ENCODE assay signal across 8 cellular contexts in genomic region chr9:35161713-35162604, GRCh38. TPM values are rescaled to one million over a fixed set of nuclear protein-coding genes. Genes with fewer than 3 reads are reported as not detected.
A peak's percentile ranks its signal among the peaks of the same experiment; 100 is the strongest.
DNase-seq lines count a peak whose midpoint lies in the region; ATAC-seq and TF ChIP-seq lines count a peak whose summit lies in the region.

Gene UNC13B, plus strand, starts transcription at chr9:35162009. Its CDS starts 275 bp downstream, at chr9:35162284.

- H3K36me3 ChIP-seq in BLaER1: no peaks in the 10 kb centered on the region
- H3K36me3 ChIP-seq in HUES6 (ENCODE audit: control insufficient read depth, insufficient read depth, low read length): no peaks in the 10 kb centered on the region
- no peaks in the 10 kb centered on the region for H3K36me3 ChIP-seq in PC-3 (ENCODE audit: low read depth, low read length)
- no peaks in the 10 kb centered on the region for H3K36me3 ChIP-seq in mucosa of rectum (ENCODE audit: control insufficient read depth in 2 of 2, insufficient read depth in 2 of 2, low read length in 2 of 2)

- peak; percentile 61 for ATAC-seq in GM19463 (IDR thresholded peaks at IDR 0.05; ENCODE audit: unreplicated experiment)
- peak; percentile 95 for ATAC-seq in PC-3
- ATAC-seq in activated T-cell treated with anti-CD3 and anti-CD28 coated beads, Interleukin-2, amount 50 U/mL, for 72 hours (replicated peaks in 1 of 2): peak; percentile 89 to 91
- ATAC-seq in esophagus mucosa: peak; percentile 99

- intact Hi-C loops in PC-3 (cut with micrococcal nuclease): loop anchor here (1.0 to 10.0 kb wide), 4 partner anchors 15 to 313 kb away; no protein-coding TSS in a partner anchor

- no peaks in the 10 kb centered on the region for H3K9me3 Mint-ChIP-seq in activated T-cell treated with anti-CD3 and anti-CD28 coated beads, Interleukin-2, amount 50 U/mL, for 72 hours

- H3K4me1 ChIP-seq in BLaER1: peaks cover 36% of the 10 kb centered on the region
- H3K4me1 ChIP-seq in HUES6 (ENCODE audit: control insufficient read depth, insufficient read depth, low read length): peaks cover 27% of the 10 kb centered on the region
- peaks cover 21% of the 10 kb centered on the region for H3K4me1 ChIP-seq in PC-3 (ENCODE audit: insufficient read depth, low read length)
- peaks cover 0 to 18% of the 10 kb centered on the region in 2 donors for H3K4me1 ChIP-seq in mucosa of rectum (ENCODE audit: control insufficient read depth in 2 of 2, insufficient read depth in 2 of 2, low read length in 2 of 2)

- H3K9me3 ChIP-seq in BLaER1: peaks cover 11% of the 10 kb centered on the region; the same call in 1 of the 2 replicates
- H3K9me3 ChIP-seq in HUES6 (ENCODE audit: control insufficient read depth, insufficient read depth, low read depth, low read length): no peaks in the 10 kb centered on the region
- no peaks in the 10 kb centered on the region for H3K9me3 ChIP-seq in PC-3 (ENCODE audit: low read length)
- no peaks in the 10 kb centered on the region for H3K9me3 ChIP-seq in mucosa of rectum (ENCODE audit: control insufficient read depth in 2 of 2, low read length in 2 of 2)

- peak within 1 kb of the TSS; percentile 92 to 94 for H3K4me3 Mint-ChIP-seq in activated T-cell treated with anti-CD3 and anti-CD28 coated beads, Interleukin-2, amount 50 U/mL, for 72 hours

- DNase-seq in PC-3: peak; percentile 87
- peak; percentile 75 to 78 for DNase-seq in activated T-cell treated with anti-CD3 and anti-CD28 coated beads, Interleukin-2, amount 50 U/mL, for 72 hours
- peak; percentile 52 for DNase-seq in stimulated activated CD8-positive, alpha-beta memory T cell treated with anti-CD3 and anti-CD28 coated beads, Interleukin-4, amount 100 ng/mL, for 24 hours (ENCODE audit: low read depth)

- CTCF ChIA-PET in PC-3 (lab: Charles Lee): interaction anchor here (0.6 to 1.2 kb wide), 5 partner anchors 46 to 299 kb away, joined by 3 to 13 read pairs (median 5); partner anchors contain the start of gene ATOSB

- POLR2A ChIA-PET in PC-3 (lab: Charles Lee; ENCODE audit: unreplicated experiment): interaction anchor here (0.6 to 0.7 kb wide), 5 partner anchors 51 to 461 kb away, joined by 3 to 7 read pairs (median 4); no protein-coding TSS in a partner anchor

- H3F3A ChIP-seq in PC-3 (ENCODE audit: low read length, unreplicated experiment): no peaks in the 10 kb centered on the region

- H3K4me3 ChIP-seq in BLaER1: peak within 1 kb of the TSS; percentile 84
- peak within 1 kb of the TSS; percentile 89 for H3K4me3 ChIP-seq in HUES6 (ENCODE audit: low read depth, low read length)
- H3K4me3 ChIP-seq in PC-3 (ENCODE audit: low read length): peak within 1 kb of the TSS; percentile 79
- peak within 1 kb of the TSS; percentile 93 to 94 for H3K4me3 ChIP-seq in mucosa of rectum (ENCODE audit: low read length in 2 of 2)

- H3K27me3 Mint-ChIP-seq in activated T-cell treated with anti-CD3 and anti-CD28 coated beads, Interleukin-2, amount 50 U/mL, for 72 hours (ENCODE audit: low read depth): peaks cover 15% of the 10 kb centered on the region

- H3K27me3 ChIP-seq in BLaER1 (peaks cover 13% of the 10 kb centered on the region; the same call in 1 of the 2 replicates), HUES6 (ENCODE audit: control insufficient read depth, insufficient read depth, low read length) (no peaks in the 10 kb centered on the region), PC-3 (ENCODE audit: low read length) (no peaks in the 10 kb centered on the region), mucosa of rectum (ENCODE audit: control insufficient read depth in 2 of 2, insufficient read depth in 2 of 2, low read length in 2 of 2) (no peaks in the 10 kb centered on the region)

- no peaks in the 10 kb centered on the region for H3K36me3 Mint-ChIP-seq in activated T-cell treated with anti-CD3 and anti-CD28 coated beads, Interleukin-2, amount 50 U/mL, for 72 hours (ENCODE audit: insufficient read depth in 2 of 2)

- H3K4me1 Mint-ChIP-seq in activated T-cell treated with anti-CD3 and anti-CD28 coated beads, Interleukin-2, amount 50 U/mL, for 72 hours (ENCODE audit: low read depth): peaks cover 23% of the 10 kb centered on the region

- H3K4me2 ChIP-seq in BLaER1 (peak within 1 kb of the TSS; percentile 92), PC-3 (ENCODE audit: low read length) (peak within 1 kb of the TSS; percentile 87)

- H4K20me1 ChIP-seq in BLaER1 (no peaks in the 10 kb centered on the region), PC-3 (ENCODE audit: low read length) (no peaks in the 10 kb centered on the region)

- TF ChIP-seq CTCF in PC-3 (conservative IDR thresholded peaks at IDR 0.05; ENCODE audit: low read depth, low read length): no peak; the same call in 1 of the 2 replicates

- no peak within 1 kb of the TSS for H3K27ac ChIP-seq in BLaER1
- peak within 1 kb of the TSS; percentile 14 for H3K27ac ChIP-seq in HUES6 (ENCODE audit: low read depth, low read length)
- H3K27ac ChIP-seq in PC-3 (ENCODE audit: low read length): peak within 1 kb of the TSS; percentile 63
- peak within 1 kb of the TSS; percentile 97 to 98 for H3K27ac ChIP-seq in mucosa of rectum (ENCODE audit: low read depth in 2 of 2, low read length in 2 of 2)

- peak within 1 kb of the TSS; percentile 73 for H3K9ac ChIP-seq in BLaER1
- H3K9ac ChIP-seq in HUES6 (ENCODE audit: low read length): peak within 1 kb of the TSS; percentile 84
- peak within 1 kb of the TSS; percentile 78 for H3K9ac ChIP-seq in PC-3 (ENCODE audit: low read length)
- peak within 1 kb of the TSS; percentile 84 to 95 for H3K9ac ChIP-seq in mucosa of rectum (ENCODE audit: low read depth in 1 of 2, low read length in 2 of 2)

- H3K27ac Mint-ChIP-seq in activated T-cell treated with anti-CD3 and anti-CD28 coated beads, Interleukin-2, amount 50 U/mL, for 72 hours: peak within 1 kb of the TSS; percentile 15

- no peaks in the 10 kb centered on the region for H3K9me2 ChIP-seq in PC-3 (replicated peaks; ENCODE audit: low read length)

- peaks cover 25% of the 10 kb centered on the region for H3K79me2 ChIP-seq in PC-3 (ENCODE audit: low read length)

- BruUV-seq in PC-3 (replicated peaks; lab: Mats Ljungman, UMichigan): no TSS peak

- peak within 1 kb of the TSS; percentile 90 for H2AFZ ChIP-seq in PC-3 (ENCODE audit: low read length)

RNA-seq across cellular contexts. Expression of gene UNC13B, which starts in this region (rescaled TPM):
- 9.8 and 10.4 TPM in 2 replicates for total RNA-seq in PC-3 (2014; rRNA removed)
- 1 to 10 TPM in 1 of 2 donors, under 1 TPM in 1; 0.91 to 1.2 TPM for total RNA-seq in activated T-cell treated with anti-CD3 and anti-CD28 coated beads, Interleukin-2, amount 50 U/mL, for 72 hours
- 31.0 TPM for total RNA-seq in esophagus mucosa
